In genomic region chr11:112457532-112457931, GRCh38 we compare ENCODE assay signal across 25 cellular contexts.
"Had no signal": no experiment of that assay in that cellular context is flagged by ENCODE, and none has a peak within 500 bp of the region (broad histone marks: within the 10 kb centered on the region; RNA-seq: fewer than 3 reads in every experiment).

No MANE protein-coding gene starts in this region.

- DNase-seq: hypothalamus; immature natural killer cell; left ventricle myocardium inferior; mesendoderm; naive B cell; natural killer cell; nephron progenitor cell; occipital lobe; right lobe of liver; stimulated activated CD4-positive, alpha-beta T cell treated with anti-CD3 and anti-CD28 coated beads, Interleukin-12 subunit alpha, Interleukin-12 subunit beta, amount 100 ng/mL, for 4 hours; stimulated activated CD4-positive, alpha-beta T cell treated with anti-CD3 and anti-CD28 coated beads, Interleukin-4, amount 100 ng/mL, for 24 hours; stimulated activated naive CD4-positive, alpha-beta T cell treated with Interleukin-2 at 50 U/mL for 16 hours; stimulated activated naive CD8-positive, alpha-beta T cell treated with anti-CD3 and anti-CD28 coated beads, Interleukin-15, amount 100 ng/mL, for 72 hours; substantia nigra; uterus had no signal

- H3K4me1 Mint-ChIP-seq: immature natural killer cell; naive B cell; natural killer cell; nephron progenitor cell; neural progenitor cell; stimulated activated effector memory CD8-positive, alpha-beta T cell treated with anti-CD3 and anti-CD28 coated beads, Interleukin-12 subunit alpha, Interleukin-12 subunit beta, amount 100 ng/mL, for 72 hours; stimulated activated naive CD8-positive, alpha-beta T cell treated with anti-CD3 and anti-CD28 coated beads, Interleukin-15, amount 100 ng/mL, for 72 hours had no signal

- H3K9me3 ChIP-seq: neutrophil, right atrium auricular region, right lobe of liver, uterus had no signal

- H3K4me3 ChIP-seq: left ventricle myocardium inferior, lung, neural progenitor cell, right atrium auricular region, right lobe of liver, tibial nerve, uterus had no signal

- H3K9ac ChIP-seq: neural progenitor cell had no signal

- H3K36me3 ChIP-seq: left ventricle myocardium inferior, neural progenitor cell, neutrophil, right atrium auricular region, right lobe of liver, tibial nerve, uterus had no signal

- H3K4me1 ChIP-seq: left ventricle myocardium inferior, neural progenitor cell, right atrium auricular region, right lobe of liver, tibial nerve, uterus had no signal

- ATAC-seq: natural killer cell; right lobe of liver; stimulated activated effector memory CD8-positive, alpha-beta T cell treated with anti-CD3 and anti-CD28 coated beads, Interleukin-12 subunit alpha, Interleukin-12 subunit beta, amount 100 ng/mL, for 72 hours; stimulated activated naive CD8-positive, alpha-beta T cell treated with anti-CD3 and anti-CD28 coated beads, Interleukin-15, amount 100 ng/mL, for 72 hours had no signal

- H3K27ac ChIP-seq: left ventricle myocardium inferior, neural progenitor cell, neutrophil, right atrium auricular region, right lobe of liver, tibial nerve, uterus had no signal

- FAIRE-seq: islet of Langerhans had no signal

- H3K36me3 Mint-ChIP-seq: immature natural killer cell; mesothelial cell of epicardium; naive B cell; natural killer cell; neural progenitor cell; stimulated activated effector memory CD8-positive, alpha-beta T cell treated with anti-CD3 and anti-CD28 coated beads, Interleukin-12 subunit alpha, Interleukin-12 subunit beta, amount 100 ng/mL, for 72 hours; type B pancreatic cell had no signal

- H3K27me3 Mint-ChIP-seq: progenitor cell of endocrine pancreas; stimulated activated naive CD8-positive, alpha-beta T cell treated with anti-CD3 and anti-CD28 coated beads, Interleukin-15, amount 100 ng/mL, for 72 hours; type B pancreatic cell had no signal

- H3K4me3 Mint-ChIP-seq: immature natural killer cell; mesothelial cell of epicardium; naive B cell; natural killer cell; nephron progenitor cell; neural progenitor cell; stimulated activated effector memory CD8-positive, alpha-beta T cell treated with anti-CD3 and anti-CD28 coated beads, Interleukin-12 subunit alpha, Interleukin-12 subunit beta, amount 100 ng/mL, for 72 hours; stimulated activated naive CD8-positive, alpha-beta T cell treated with anti-CD3 and anti-CD28 coated beads, Interleukin-15, amount 100 ng/mL, for 72 hours; type B pancreatic cell had no signal

- H3K9me3 Mint-ChIP-seq: natural killer cell; neural progenitor cell; stimulated activated effector memory CD8-positive, alpha-beta T cell treated with anti-CD3 and anti-CD28 coated beads, Interleukin-12 subunit alpha, Interleukin-12 subunit beta, amount 100 ng/mL, for 72 hours; stimulated activated naive CD8-positive, alpha-beta T cell treated with anti-CD3 and anti-CD28 coated beads, Interleukin-15, amount 100 ng/mL, for 72 hours had no signal

- H3K27ac Mint-ChIP-seq: immature natural killer cell; mesothelial cell of epicardium; naive B cell; natural killer cell; nephron progenitor cell; neural progenitor cell; progenitor cell of endocrine pancreas; stimulated activated effector memory CD8-positive, alpha-beta T cell treated with anti-CD3 and anti-CD28 coated beads, Interleukin-12 subunit alpha, Interleukin-12 subunit beta, amount 100 ng/mL, for 72 hours; stimulated activated naive CD8-positive, alpha-beta T cell treated with anti-CD3 and anti-CD28 coated beads, Interleukin-15, amount 100 ng/mL, for 72 hours; type B pancreatic cell had no signal
